ENCODE assay signal across 9 cellular contexts in the genomic region with DNA sequence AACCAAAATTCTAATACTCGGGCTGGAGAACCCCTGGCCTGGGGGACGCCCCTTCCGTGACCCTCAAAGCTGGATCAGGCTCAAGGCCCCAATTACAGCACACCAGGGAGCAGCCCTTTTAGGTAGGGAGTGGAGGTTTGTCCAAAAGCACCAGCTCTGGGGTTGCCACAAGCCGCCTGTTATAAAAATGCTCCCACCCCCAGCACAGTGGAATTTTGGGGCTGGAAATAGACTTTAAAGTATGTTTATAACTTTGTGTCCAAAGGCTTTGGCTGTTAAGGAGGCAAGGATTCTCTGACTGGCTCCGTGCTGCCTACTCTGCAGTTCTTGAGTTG. TPM values are rescaled to one million over a fixed set of nuclear protein-coding genes. Genes with fewer than 3 reads are reported as not detected.
DNase-seq lines count a peak whose midpoint lies in the region; ATAC-seq, FAIRE-seq and TF ChIP-seq lines count a peak whose summit lies in the region.
"Had no signal": no experiment of that assay in that cellular context is flagged by ENCODE, and none has a peak within 500 bp of the region (broad histone marks: within the 10 kb centered on the region; RNA-seq: fewer than 3 reads in every experiment).

No MANE protein-coding gene starts in this region.

- no peak for TF ChIP-seq POLR2A in HCT116 (IDR thresholded peaks at IDR 0.05; ENCODE audit: borderline replicate concordance, extremely low read depth, insufficient read depth, insufficient read length)

- H3K27me3 ChIP-seq in HCT116 (ENCODE audit: insufficient read depth, low read length): no peaks in the 10 kb centered on the region
- H3K27me3 ChIP-seq in small intestine (ENCODE audit: control insufficient read depth in 2 of 2, insufficient read depth in 2 of 2, low read length in 2 of 2): no peaks in the 10 kb centered on the region

- peaks cover 22 to 26% (median 23%) of the 10 kb centered on the region in 3 donors for H3K4me1 Mint-ChIP-seq in T-cell

- 22 to 27% (median 26%) methylated on average over 5 of the region's 5 CpGs for WGBS in small intestine, 3 donors

- TF ChIP-seq CTCF in HCT116 (IDR thresholded peaks at IDR 0.05 in 2 of 3, conservative IDR thresholded peaks at IDR 0.05 in 1 of 3; ENCODE audit: borderline replicate concordance in 1 of 3, insufficient read depth in 1 of 3, low read depth in 2 of 3, low read length in 2 of 3) (no peak; a peak in 1 of 6 replicates), fibroblast of the aortic adventitia (IDR thresholded peaks at IDR 0.05; ENCODE audit: insufficient read depth, low read length) (no peak)

- H3K36me3 ChIP-seq in HCT116 (ENCODE audit: control insufficient read depth in 1 of 2, insufficient read depth in 2 of 2, low read length in 2 of 2) (peaks cover 11 to 22% of the 10 kb centered on the region in 2 experiments; a peak in 3 of 4 replicates), small intestine (ENCODE audit: control insufficient read depth in 2 of 2, insufficient read depth in 2 of 2, low read length in 2 of 2) (peaks cover 16 to 23% of the 10 kb centered on the region in 2 donors)

- no peak for FAIRE-seq in small intestine (lab: Jason Lieb, UNC)

- H3K79me2 ChIP-seq in HCT116 (ENCODE audit: insufficient read depth, low read length): no peaks in the 10 kb centered on the region

- H3K4me3 Mint-ChIP-seq in T-cell: peak overlapping the region; percentile 92 to 93 (median 92)

- peak overlapping the region; percentile 75 for H3K27ac ChIP-seq in HCT116 (ENCODE audit: low read depth, low read length)
- peak overlapping the region; percentile 57 to 80 for H3K27ac ChIP-seq in small intestine (ENCODE audit: low read depth in 1 of 2, low read length in 1 of 2)

- no peaks in the 10 kb centered on the region for H3K9me2 ChIP-seq in HCT116 (ENCODE audit: insufficient read depth)

- H2AFZ ChIP-seq in HCT116 (ENCODE audit: low read depth, low read length, poor library complexity, severe bottlenecking): no peak overlapping the region

- CTCF ChIA-PET in HCT116 (lab: Charles Lee): interaction anchor here (0.7 to 1.7 kb wide), 3 partner anchors 90 to 128 kb away, joined by 3 to 21 read pairs (median 4); a partner anchor contains a TSS
- CTCF ChIA-PET in T-cell (lab: Charles Lee): interaction anchor here (0.6 to 1.5 kb wide), 4 partner anchors 15 to 112 kb away, joined by 3 to 10 read pairs (median 6); no protein-coding TSS in a partner anchor

- no peaks in the 10 kb centered on the region for H4K20me1 ChIP-seq in HCT116 (ENCODE audit: insufficient read depth)

- peak overlapping the region; percentile 83 for H3K9ac ChIP-seq in HCT116 (ENCODE audit: low read length)

- POLR2A ChIA-PET in HCT116 (lab: Charles Lee): no interaction called here
- POLR2A ChIA-PET in T-cell (lab: Charles Lee): interaction anchor here (0.5 to 0.6 kb wide), 2 partner anchors 41 to 156 kb away, joined by 3 to 4 read pairs; no protein-coding TSS in a partner anchor

- peaks cover 24% of the 10 kb centered on the region for H3K36me3 Mint-ChIP-seq in T-cell

- no peaks in the 10 kb centered on the region for H3K9me3 Mint-ChIP-seq in T-cell

- DNase-seq in HCT116 (ENCODE audit: low read depth, low spot score): no peak
- no peak for DNase-seq in T-cell
- no peak for DNase-seq in fibroblast of the aortic adventitia (ENCODE audit: low read depth)
- no peak for DNase-seq in small intestine
- no peak for DNase-seq in head of caudate nucleus
- no peak for DNase-seq in activated effector memory CD4-positive, alpha-beta T cell treated with Interleukin-2 at 50 U/mL for 16 hours
- no peak for DNase-seq in stimulated activated CD4-positive, alpha-beta T cell treated with anti-CD3 and anti-CD28 coated beads, Interleukin-12 subunit alpha, Interleukin-12 subunit beta, amount 100 ng/mL, for 4 hours
- no peak for DNase-seq in NCI-H446 treated with DMSO at 0.1 percent for 48 hours (lab: John Stamatoyannopoulos, UW)

- H3K4me3 ChIP-seq in HCT116 (replicated peaks in 1 of 2; ENCODE audit: low read depth in 1 of 2, low read length in 2 of 2): peak overlapping the region in 1 of 2 experiments; percentile 94; a peak in 3 of 4 replicates
- peak overlapping the region; percentile 90 for H3K4me3 ChIP-seq in fibroblast of the aortic adventitia (ENCODE audit: low read depth, low read length)
- no peak overlapping the region for H3K4me3 ChIP-seq in small intestine (ENCODE audit: low read depth in 1 of 2, low read length in 2 of 2)

- intact Hi-C loops in HCT116 (cut with micrococcal nuclease) (loop anchor here (1.0 kb wide), 1 partner anchor 112 kb away; no protein-coding TSS in a partner anchor), head of caudate nucleus (cut with DNase I) (loop anchor here (5.0 kb wide), 1 partner anchor 112 kb away; no protein-coding TSS in a partner anchor)

- ATAC-seq in HCT116 (no peak), T-cell (replicated peaks in 1 of 4) (no peak)

- RAD21 ChIA-PET in HCT116 (lab: Charles Lee; ENCODE audit: low non-redundant PET in 1 of 2, low total read pairs in 2 of 2, uncharacterized antibody in 2 of 2, unreplicated experiment in 2 of 2): interaction anchor here in 1 of 2 experiments (0.9 kb wide), 1 partner anchor 66 kb away, joined by 3 read pairs; no protein-coding TSS in a partner anchor

- H3K27ac Mint-ChIP-seq in T-cell: peak overlapping the region; percentile 95 to 98

- H3K4me1 ChIP-seq in HCT116 (ENCODE audit: control insufficient read depth in 1 of 2, insufficient read depth in 2 of 2, low read length in 2 of 2) (peaks cover 0 to 14% of the 10 kb centered on the region in 2 experiments; a peak in 2 of 4 replicates), small intestine (ENCODE audit: control insufficient read depth in 2 of 2, insufficient read depth in 1 of 2, low read depth in 1 of 2, low read length in 1 of 2) (no peaks in the 10 kb centered on the region)

- H3K9me3 ChIP-seq in HCT116 (ENCODE audit: control insufficient read depth in 1 of 2, insufficient read depth in 1 of 2, low read depth in 1 of 2, low read length in 2 of 2) (no peaks in the 10 kb centered on the region), small intestine (ENCODE audit: control insufficient read depth, low read depth) (no peaks in the 10 kb centered on the region)

- no peak for TF ChIP-seq RAD21 in HCT116 (IDR thresholded peaks at IDR 0.05; ENCODE audit: low read depth)

- no TSS peak for BruUV-seq in HCT116 (replicated peaks; lab: Mats Ljungman, UMichigan)

- peak overlapping the region; percentile 99 for H3K4me2 ChIP-seq in HCT116 (ENCODE audit: low read length)

- H3K27me3 Mint-ChIP-seq in T-cell: no peaks in the 10 kb centered on the region

TF ChIP-seq in HCT116, 20 proteins besides CTCF, POLR2A, EP300 and RAD21 (continues in another document):
- TF ChIP-seq ELF1 (IDR thresholded peaks at IDR 0.05; ENCODE audit: borderline replicate concordance, low read depth): no peak
- TF ChIP-seq, protein P1, sequence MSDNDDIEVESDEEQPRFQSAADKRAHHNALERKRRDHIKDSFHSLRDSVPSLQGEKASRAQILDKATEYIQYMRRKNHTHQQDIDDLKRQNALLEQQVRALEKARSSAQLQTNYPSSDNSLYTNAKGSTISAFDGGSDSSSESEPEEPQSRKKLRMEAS (IDR thresholded peaks at IDR 0.05): no peak
- no peak for TF ChIP-seq YY1 (IDR thresholded peaks at IDR 0.05; ENCODE audit: extremely low read depth, insufficient replicate concordance, low read depth, low read length)
- TF ChIP-seq, protein P2, sequence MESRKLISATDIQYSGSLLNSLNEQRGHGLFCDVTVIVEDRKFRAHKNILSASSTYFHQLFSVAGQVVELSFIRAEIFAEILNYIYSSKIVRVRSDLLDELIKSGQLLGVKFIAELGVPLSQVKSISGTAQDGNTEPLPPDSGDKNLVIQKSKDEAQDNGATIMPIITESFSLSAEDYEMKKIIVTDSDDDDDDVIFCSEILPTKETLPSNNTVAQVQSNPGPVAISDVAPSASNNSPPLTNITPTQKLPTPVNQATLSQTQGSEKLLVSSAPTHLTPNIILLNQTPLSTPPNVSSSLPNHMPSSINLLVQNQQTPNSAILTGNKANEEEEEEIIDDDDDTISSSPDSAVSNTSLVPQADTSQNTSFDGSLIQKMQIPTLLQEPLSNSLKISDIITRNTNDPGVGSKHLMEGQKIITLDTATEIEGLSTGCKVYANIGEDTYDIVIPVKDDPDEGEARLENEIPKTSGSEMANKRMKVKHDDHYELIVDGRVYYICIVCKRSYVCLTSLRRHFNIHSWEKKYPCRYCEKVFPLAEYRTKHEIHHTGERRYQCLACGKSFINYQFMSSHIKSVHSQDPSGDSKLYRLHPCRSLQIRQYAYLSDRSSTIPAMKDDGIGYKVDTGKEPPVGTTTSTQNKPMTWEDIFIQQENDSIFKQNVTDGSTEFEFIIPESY (IDR thresholded peaks at IDR 0.05; ENCODE audit: extremely low read depth, insufficient replicate concordance, low read length): no peak
- no peak for TF ChIP-seq POLR2AphosphoS5 (IDR thresholded peaks at IDR 0.05; ENCODE audit: low read depth, low read length)
- TF ChIP-seq FOSL1 (IDR thresholded peaks at IDR 0.05; ENCODE audit: low read depth): no peak

RNA-seq across cellular contexts. Expression of a gene that starts 0.6 kb away (rescaled TPM):
- 16.3 TPM for total RNA-seq in HCT116 (2021; ENCODE audit: unreplicated experiment)
- 13.1 and 13.7 TPM in 2 replicates for polyA plus RNA-seq in HCT116 (2012)
- 100 to 1,000 TPM in 4 of 5 donors, 10 to 100 TPM in 1; 99.5 to 148 (median 133) TPM for total RNA-seq in T-cell
- 2.0 and 3.2 TPM in 2 replicates for total RNA-seq in fibroblast of the aortic adventitia (ENCODE audit: low replicate concordance)
- polyA plus RNA-seq in small intestine: 10 to 100 TPM; 11.2 to 15.1 (median 13.8) TPM

RNA-seq across cellular contexts. Expression of a gene that starts 16.0 kb away (rescaled TPM):
- total RNA-seq in HCT116 (2021; ENCODE audit: unreplicated experiment) (28.2 TPM), T-cell (100 to 1,000 TPM in 1 of 5 donors, 10 to 100 TPM in 4; 78.3 to 106 (median 82.4) TPM), fibroblast of the aortic adventitia (ENCODE audit: low replicate concordance) (0.33 and 1.1 TPM in 2 replicates)
- 33.0 and 41.7 TPM in 2 replicates for polyA plus RNA-seq in HCT116 (2012)
- 10 to 100 TPM; 10.7 to 21.6 (median 13.1) TPM for polyA plus RNA-seq in small intestine

RNA-seq across cellular contexts. Expression of a gene that starts 19.5 kb away (rescaled TPM):
- total RNA-seq in HCT116 (2021; ENCODE audit: unreplicated experiment): 73.7 TPM
- 60.8 and 78.1 TPM in 2 replicates for polyA plus RNA-seq in HCT116 (2012)
- 100 to 1,000 TPM in 3 of 5 donors, 10 to 100 TPM in 2; 80.4 to 170 (median 156) TPM for total RNA-seq in T-cell
- 35.1 and 173 TPM in 2 replicates for total RNA-seq in fibroblast of the aortic adventitia (ENCODE audit: low replicate concordance)
- polyA plus RNA-seq in small intestine: 10 to 100 TPM; 40.3 to 49.0 (median 42.8) TPM

RNA-seq across cellular contexts. Expression of a gene that starts 24.6 kb away (rescaled TPM):
- total RNA-seq in HCT116 (2021; ENCODE audit: unreplicated experiment) (12.8 TPM), T-cell (100 to 1,000 TPM in 3 of 5 donors, 10 to 100 TPM in 2; 66.2 to 180 (median 164) TPM), fibroblast of the aortic adventitia (ENCODE audit: low replicate concordance) (3.0 and 6.8 TPM in 2 replicates)
- polyA plus RNA-seq in HCT116 (2012): 4.2 and 5.3 TPM in 2 replicates
- 1 to 10 TPM; 7.1 to 8.7 (median 8.6) TPM for polyA plus RNA-seq in small intestine

RNA-seq across cellular contexts. Expression of a gene that starts 25.5 kb away (rescaled TPM):
- 11.6 TPM for total RNA-seq in HCT116 (2021; ENCODE audit: unreplicated experiment)
- polyA plus RNA-seq in HCT116 (2012): 8.1 and 10.2 TPM in 2 replicates
- total RNA-seq in T-cell: 10 to 100 TPM; 40.9 to 48.3 (median 42.7) TPM
- total RNA-seq in fibroblast of the aortic adventitia (ENCODE audit: low replicate concordance): 0.33 and 0.45 TPM in 2 replicates
- 1 to 10 TPM in 2 of 3 donors, under 1 TPM in 1; 0.89 to 2.5 (median 1.9) TPM for polyA plus RNA-seq in small intestine
- total RNA-seq: HT1080 had no signal

Comparison
In these comparisons a context has a peak if more than half of its experiments do, and no peak if none do; other contexts are left out.
1. RNA of a gene that starts 16.0 kb away (total RNA-seq): 78.3 to 106 TPM in T-cell and 28.2 TPM in HCT116 (single experiment); 0.33 to 1.1 TPM in fibroblast of the aortic adventitia; every median in the first group is over 10 times any median in the second.